ENCODE assay signal across 1 cellular context in the genomic region with DNA sequence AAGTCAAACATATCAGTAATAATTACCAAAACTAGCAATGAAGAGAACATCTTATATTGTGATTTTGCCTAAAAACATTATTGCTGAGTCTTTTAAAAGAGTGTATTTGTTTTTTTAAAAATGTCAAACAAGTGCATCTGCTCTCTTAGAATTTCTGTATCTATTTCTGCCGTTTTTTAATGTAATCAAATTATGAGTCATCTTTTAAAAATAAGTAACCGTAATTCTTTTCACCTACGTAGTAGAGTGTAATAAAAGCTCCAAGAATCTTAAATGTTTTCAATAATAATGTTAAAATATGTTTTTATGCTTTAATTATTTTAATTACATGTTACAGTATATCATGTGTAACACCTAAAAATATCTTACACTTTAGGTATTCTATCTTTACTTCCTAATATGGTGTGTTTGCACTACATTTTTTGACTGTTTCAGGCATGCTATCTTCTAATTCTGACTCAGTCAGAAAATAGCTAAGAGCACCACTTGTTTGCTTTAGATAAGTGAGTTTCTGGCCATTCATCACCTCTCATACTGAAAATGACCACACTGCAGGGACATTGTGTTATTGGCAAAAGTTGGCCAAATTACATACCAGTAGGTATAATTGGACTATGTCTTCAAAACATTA.
TF ChIP-seq lines count a peak whose summit lies in the region.

No MANE protein-coding gene starts in this region.

TF ChIP-seq in endothelial cell of umbilical vein, 7 proteins besides CTCF, POLR2A, EP300 and RAD21:
- TF ChIP-seq EZH2 (IDR thresholded peaks at IDR 0.05; ENCODE audit: borderline replicate concordance, low read depth, low read length, severe bottlenecking) (no peak), FOS (IDR thresholded peaks at IDR 0.05; ENCODE audit: borderline replicate concordance, insufficient read depth, low read length) (peak; percentile 51), POLR2AphosphoS5 (IDR thresholded peaks at IDR 0.05; ENCODE audit: insufficient read depth, low read depth, low read length) (peak; percentile 76), JUN (IDR thresholded peaks at IDR 0.05; ENCODE audit: borderline replicate concordance, insufficient read depth, insufficient read length, low read depth) (peak; percentile 57), GATA2 (IDR thresholded peaks at IDR 0.05; ENCODE audit: insufficient read depth, insufficient read length, low read depth, low read length) (peak; percentile 84)
